In the genomic region with DNA sequence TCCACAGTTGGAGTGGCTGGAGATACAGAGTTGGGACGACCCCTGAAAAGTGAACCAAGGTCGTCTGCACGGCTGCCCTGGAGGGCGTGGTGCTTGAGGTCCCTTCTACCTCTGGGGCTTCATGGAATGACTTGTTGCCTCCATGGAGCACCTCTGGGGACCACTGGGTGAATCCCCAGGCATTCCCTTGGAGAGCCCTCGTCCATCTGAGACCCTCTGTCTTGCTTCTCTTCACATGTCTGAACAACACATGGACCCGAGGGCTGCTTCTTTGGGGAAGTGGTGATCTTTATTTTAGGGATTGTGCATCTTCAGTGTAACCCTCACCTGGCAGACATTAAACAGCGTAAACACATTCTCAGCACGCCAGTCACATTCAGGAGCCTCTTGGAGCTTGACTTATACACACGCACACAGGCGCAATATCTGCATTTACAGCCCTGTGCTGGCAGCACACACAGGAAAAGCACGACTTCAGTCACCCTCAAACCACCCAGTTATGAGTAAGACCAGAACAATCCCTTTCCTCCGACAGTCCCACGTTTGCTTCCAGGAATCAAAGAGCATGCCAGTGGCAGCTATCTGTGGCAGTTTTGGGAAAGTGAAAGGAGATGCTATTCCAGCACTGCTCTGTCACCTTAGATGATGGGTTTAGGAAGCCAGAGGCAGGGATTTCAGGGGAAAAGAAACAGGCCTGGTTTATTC, we compare ENCODE assay signal across 1 cellular context.
TF ChIP-seq lines count a peak whose summit lies in the region.

No MANE protein-coding gene starts in this region.

TF ChIP-seq in WTC11, 78 proteins besides CTCF, POLR2A, EP300 and RAD21 (continued from another document):
- TF ChIP-seq, protein P1, sequence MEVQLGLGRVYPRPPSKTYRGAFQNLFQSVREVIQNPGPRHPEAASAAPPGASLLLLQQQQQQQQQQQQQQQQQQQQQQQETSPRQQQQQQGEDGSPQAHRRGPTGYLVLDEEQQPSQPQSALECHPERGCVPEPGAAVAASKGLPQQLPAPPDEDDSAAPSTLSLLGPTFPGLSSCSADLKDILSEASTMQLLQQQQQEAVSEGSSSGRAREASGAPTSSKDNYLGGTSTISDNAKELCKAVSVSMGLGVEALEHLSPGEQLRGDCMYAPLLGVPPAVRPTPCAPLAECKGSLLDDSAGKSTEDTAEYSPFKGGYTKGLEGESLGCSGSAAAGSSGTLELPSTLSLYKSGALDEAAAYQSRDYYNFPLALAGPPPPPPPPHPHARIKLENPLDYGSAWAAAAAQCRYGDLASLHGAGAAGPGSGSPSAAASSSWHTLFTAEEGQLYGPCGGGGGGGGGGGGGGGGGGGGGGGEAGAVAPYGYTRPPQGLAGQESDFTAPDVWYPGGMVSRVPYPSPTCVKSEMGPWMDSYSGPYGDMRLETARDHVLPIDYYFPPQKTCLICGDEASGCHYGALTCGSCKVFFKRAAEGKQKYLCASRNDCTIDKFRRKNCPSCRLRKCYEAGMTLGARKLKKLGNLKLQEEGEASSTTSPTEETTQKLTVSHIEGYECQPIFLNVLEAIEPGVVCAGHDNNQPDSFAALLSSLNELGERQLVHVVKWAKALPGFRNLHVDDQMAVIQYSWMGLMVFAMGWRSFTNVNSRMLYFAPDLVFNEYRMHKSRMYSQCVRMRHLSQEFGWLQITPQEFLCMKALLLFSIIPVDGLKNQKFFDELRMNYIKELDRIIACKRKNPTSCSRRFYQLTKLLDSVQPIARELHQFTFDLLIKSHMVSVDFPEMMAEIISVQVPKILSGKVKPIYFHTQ (CRISPR knock-in tag; IDR thresholded peaks at IDR 0.05) = no peak
- no peak for TF ChIP-seq IRF2 (CRISPR knock-in tag; IDR thresholded peaks at IDR 0.05; ENCODE audit: borderline replicate concordance, low read depth)
- TF ChIP-seq, protein P2, sequence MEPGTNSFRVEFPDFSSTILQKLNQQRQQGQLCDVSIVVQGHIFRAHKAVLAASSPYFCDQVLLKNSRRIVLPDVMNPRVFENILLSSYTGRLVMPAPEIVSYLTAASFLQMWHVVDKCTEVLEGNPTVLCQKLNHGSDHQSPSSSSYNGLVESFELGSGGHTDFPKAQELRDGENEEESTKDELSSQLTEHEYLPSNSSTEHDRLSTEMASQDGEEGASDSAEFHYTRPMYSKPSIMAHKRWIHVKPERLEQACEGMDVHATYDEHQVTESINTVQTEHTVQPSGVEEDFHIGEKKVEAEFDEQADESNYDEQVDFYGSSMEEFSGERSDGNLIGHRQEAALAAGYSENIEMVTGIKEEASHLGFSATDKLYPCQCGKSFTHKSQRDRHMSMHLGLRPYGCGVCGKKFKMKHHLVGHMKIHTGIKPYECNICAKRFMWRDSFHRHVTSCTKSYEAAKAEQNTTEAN (CRISPR knock-in tag; IDR thresholded peaks at IDR 0.05) = no peak
